Comparison of ENCODE assay signal across 22 cellular contexts in genomic region chr1:167642501-167642826, GRCh38. TPM values are rescaled to one million over a fixed set of nuclear protein-coding genes. Genes with fewer than 3 reads are reported as not detected.
DNase-seq lines count a peak whose midpoint lies in the region; ATAC-seq and TF ChIP-seq lines count a peak whose summit lies in the region.
"Had no signal": no experiment of that assay in that cellular context is flagged by ENCODE, and none has a peak within 500 bp of the region (broad histone marks: within the 10 kb centered on the region; RNA-seq: fewer than 3 reads in every experiment).

No MANE protein-coding gene starts in this region.

- no peaks in the 10 kb centered on the region for H3K27me3 ChIP-seq in CD8-positive, alpha-beta T cell (ENCODE audit: insufficient read depth, low read length)
- H3K27me3 ChIP-seq: gastrocnemius medialis, uterus had no signal

- peak overlapping the region; percentile 62 for H3K4me3 Mint-ChIP-seq in CD8-positive, alpha-beta T cell
- peak overlapping the region; percentile 98 for H3K4me3 Mint-ChIP-seq in activated T-helper 17 cell treated with anti-CD3 and anti-CD28 coated beads, Interleukin-2, amount 50 U/mL, for 72 hours
- peak overlapping the region; percentile 59 for H3K4me3 Mint-ChIP-seq in natural killer cell treated with Interleukin-12 subunit alpha and Interleukin-12 subunit beta and Interleukin-15 and Interleukin-18, amount 100 ng/mL, for 72 hours
- H3K4me3 Mint-ChIP-seq: nephron, WTC11 had no signal

- H3K4me3 ChIP-seq in CD8-positive, alpha-beta T cell (ENCODE audit: low read depth, low read length), result no peak overlapping the region
- H3K4me3 ChIP-seq: gastrocnemius medialis, uterus had no signal

- H3K27ac ChIP-seq in CD8-positive, alpha-beta T cell (ENCODE audit: low read depth, low read length), result no peak overlapping the region
- H3K27ac ChIP-seq: uterus had no signal

- CTCF ChIA-PET in CD8-positive, alpha-beta T cell (lab: Charles Lee), result interaction anchor here (2.5 to 4.3 kb wide), 2 partner anchors 41 to 45 kb away, joined by 11 to 29 read pairs; no protein-coding TSS in a partner anchor

- no peak for TF ChIP-seq CTCF in CD8-positive, alpha-beta T cell (IDR thresholded peaks at IDR 0.05)

- no peak for ATAC-seq in CD8-positive, alpha-beta T cell
- no peak for ATAC-seq in activated T-helper 17 cell treated with anti-CD3 and anti-CD28 coated beads, Interleukin-2, amount 50 U/mL, for 72 hours (replicated peaks)
- no peak for ATAC-seq in natural killer cell treated with Interleukin-12 subunit alpha and Interleukin-12 subunit beta and Interleukin-15 and Interleukin-18, amount 100 ng/mL, for 72 hours
- ATAC-seq: gastrocnemius medialis, PC-3, WTC11 had no signal

- H3K36me3 Mint-ChIP-seq in CD8-positive, alpha-beta T cell, result peaks cover 81% of the 10 kb centered on the region
- H3K36me3 Mint-ChIP-seq in activated T-helper 17 cell treated with anti-CD3 and anti-CD28 coated beads, Interleukin-2, amount 50 U/mL, for 72 hours (ENCODE audit: low read depth), result peaks cover 80% of the 10 kb centered on the region
- H3K36me3 Mint-ChIP-seq in natural killer cell treated with Interleukin-12 subunit alpha and Interleukin-12 subunit beta and Interleukin-15 and Interleukin-18, amount 100 ng/mL, for 72 hours, result peaks cover 4% of the 10 kb centered on the region
- H3K36me3 Mint-ChIP-seq: WTC11 had no signal

- peaks cover 22% of the 10 kb centered on the region for H3K36me3 ChIP-seq in CD8-positive, alpha-beta T cell (ENCODE audit: insufficient read depth, low read length)
- H3K36me3 ChIP-seq: gastrocnemius medialis, uterus had no signal

- no peaks in the 10 kb centered on the region for H3K9me3 ChIP-seq in CD8-positive, alpha-beta T cell (ENCODE audit: low read length)
- H3K9me3 ChIP-seq: gastrocnemius medialis, uterus had no signal

- H3K27ac Mint-ChIP-seq in CD8-positive, alpha-beta T cell, result peak overlapping the region; percentile 84
- H3K27ac Mint-ChIP-seq in activated T-helper 17 cell treated with anti-CD3 and anti-CD28 coated beads, Interleukin-2, amount 50 U/mL, for 72 hours, result peak overlapping the region; percentile 85
- peak overlapping the region; percentile 58 to 91 for H3K27ac Mint-ChIP-seq in natural killer cell treated with Interleukin-12 subunit alpha and Interleukin-12 subunit beta and Interleukin-15 and Interleukin-18, amount 100 ng/mL, for 72 hours
- H3K27ac Mint-ChIP-seq: nephron, progenitor cell of endocrine pancreas, WTC11 had no signal

- peaks cover 77% of the 10 kb centered on the region for H3K4me1 ChIP-seq in CD8-positive, alpha-beta T cell (ENCODE audit: insufficient read depth, low read length)

- POLR2A ChIA-PET in CD8-positive, alpha-beta T cell (lab: Charles Lee), result interaction anchor here (0.9 to 3.2 kb wide), 4 partner anchors 10 to 46 kb away, joined by 3 to 10 read pairs (median 4); no protein-coding TSS in a partner anchor

- intact Hi-C loops in CD8-positive, alpha-beta T cell (cut with DNase I, micrococcal nuclease), result no loop called here

- no peaks in the 10 kb centered on the region for H3K9me3 Mint-ChIP-seq in CD8-positive, alpha-beta T cell
- H3K9me3 Mint-ChIP-seq in activated T-helper 17 cell treated with anti-CD3 and anti-CD28 coated beads, Interleukin-2, amount 50 U/mL, for 72 hours, result no peaks in the 10 kb centered on the region
- no peaks in the 10 kb centered on the region for H3K9me3 Mint-ChIP-seq in natural killer cell treated with Interleukin-12 subunit alpha and Interleukin-12 subunit beta and Interleukin-15 and Interleukin-18, amount 100 ng/mL, for 72 hours
- H3K9me3 Mint-ChIP-seq: nephron, WTC11 had no signal

- H3K27me3 Mint-ChIP-seq in CD8-positive, alpha-beta T cell (ENCODE audit: low read depth), result no peaks in the 10 kb centered on the region
- H3K27me3 Mint-ChIP-seq in activated T-helper 17 cell treated with anti-CD3 and anti-CD28 coated beads, Interleukin-2, amount 50 U/mL, for 72 hours, result no peaks in the 10 kb centered on the region
- no peaks in the 10 kb centered on the region for H3K27me3 Mint-ChIP-seq in natural killer cell treated with Interleukin-12 subunit alpha and Interleukin-12 subunit beta and Interleukin-15 and Interleukin-18, amount 100 ng/mL, for 72 hours

- DNase-seq in activated CD8-positive, alpha-beta memory T cell treated with anti-CD3 and anti-CD28 coated beads for 24 hours, result peak; percentile 37
- no peak for DNase-seq in activated CD8-positive, alpha-beta memory T cell treated with anti-CD3 and anti-CD28 coated beads, Interleukin-2, amount 50 U/mL, for 48 hours
- DNase-seq in CD8-positive, alpha-beta T cell, result no peak
- no peak for DNase-seq in natural killer cell treated with Interleukin-12 subunit alpha and Interleukin-12 subunit beta and Interleukin-15 and Interleukin-18, amount 100 ng/mL, for 72 hours (ENCODE audit: low spot score)
- DNase-seq in mesenteric fat pad (ENCODE audit: low spot score), result no peak
- no peak for DNase-seq in NCI-H748 (lab: John Stamatoyannopoulos, UW; ENCODE audit: unreplicated experiment)
- no peak for DNase-seq in stimulated activated CD4-positive, alpha-beta T cell treated with anti-CD3 and anti-CD28 coated beads, Interleukin-1b, Interleukin-23, amount 100 ng/mL, for 48 hours
- DNase-seq: ACHN; gastrocnemius medialis; HCEC 1CT; kidney glomerular epithelial cell; mammary epithelial cell; NCI-H1694; NCI-H82; PC-3; SHP77 treated with DMSO at 0.1 percent for 48 hours; stimulated activated CD4-positive, alpha-beta T cell treated with anti-CD3 and anti-CD28 coated beads, Interleukin-2, amount 100 ng/mL, for 48 hours; uterus had no signal

- peaks cover 93% of the 10 kb centered on the region for H3K4me1 Mint-ChIP-seq in CD8-positive, alpha-beta T cell (ENCODE audit: low read depth)
- H3K4me1 Mint-ChIP-seq in activated T-helper 17 cell treated with anti-CD3 and anti-CD28 coated beads, Interleukin-2, amount 50 U/mL, for 72 hours, result peaks cover 63% of the 10 kb centered on the region
- H3K4me1 Mint-ChIP-seq in natural killer cell treated with Interleukin-12 subunit alpha and Interleukin-12 subunit beta and Interleukin-15 and Interleukin-18, amount 100 ng/mL, for 72 hours (ENCODE audit: low read depth in 2 of 2), result peaks cover 56 to 74% of the 10 kb centered on the region in 2 donors
- H3K4me1 Mint-ChIP-seq: WTC11 had no signal

RNA-seq across cellular contexts. Expression of gene RCSD1, which starts 12.4 kb away (rescaled TPM):
- total RNA-seq in CD8-positive, alpha-beta T cell, result 10 to 100 TPM; 42.4 to 44.3 TPM
- total RNA-seq in activated T-helper 17 cell treated with anti-CD3 and anti-CD28 coated beads, Interleukin-2, amount 50 U/mL, for 72 hours, result 10 to 100 TPM; 69.0 to 75.5 TPM
- total RNA-seq in natural killer cell treated with Interleukin-12 subunit alpha and Interleukin-12 subunit beta and Interleukin-15 and Interleukin-18, amount 100 ng/mL, for 72 hours, result 10 to 100 TPM; 30.3 to 30.9 TPM
- total RNA-seq in mesenteric fat pad, result 12.7 TPM
- total RNA-seq: PC-3 had no signal
